Comparison of ENCODE assay signal across 10 cellular contexts in the genomic region with DNA sequence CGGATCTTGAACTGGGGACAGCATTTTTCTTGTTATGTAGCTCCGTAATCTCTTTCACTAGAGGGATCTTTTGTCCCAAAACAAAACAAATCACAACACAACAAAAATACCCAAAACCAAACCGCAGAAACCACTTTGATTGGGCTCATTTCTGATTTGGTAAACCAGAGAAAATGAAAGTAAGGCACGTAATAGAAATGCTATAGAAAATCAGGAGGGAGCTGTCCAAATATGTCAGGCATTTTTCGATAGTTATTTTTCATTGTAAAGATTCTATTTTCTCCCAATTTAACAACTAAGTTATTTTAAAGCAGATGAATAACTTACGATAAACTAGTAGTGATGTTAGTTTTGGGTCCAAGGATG. TPM values are rescaled to one million over a fixed set of nuclear protein-coding genes. Genes with fewer than 3 reads are reported as not detected.
DNase-seq lines count a peak whose midpoint lies in the region; ATAC-seq and TF ChIP-seq lines count a peak whose summit lies in the region.
"Had no signal": no experiment of that assay in that cellular context is flagged by ENCODE, and none has a peak within 500 bp of the region (broad histone marks: within the 10 kb centered on the region; RNA-seq: fewer than 3 reads in every experiment).

No MANE protein-coding gene starts in this region.

- peaks cover 9% of the 10 kb centered on the region for H3K4me1 Mint-ChIP-seq in activated T-helper 1 cell treated with anti-CD3 and anti-CD28 coated beads, Interleukin-12 subunit alpha, Interleukin-12 subunit beta, Interleukin-2, Interleukin-4 antibody, amounts not matched to agents 30 ng/mL and 10 ng/mL and 1 ng/mL, durations not matched to agents 14 hours and 24 hours and 36 hours (ENCODE audit: low read depth)
- peaks cover 19% of the 10 kb centered on the region for H3K4me1 Mint-ChIP-seq in stimulated activated naive CD8-positive, alpha-beta T cell treated with anti-CD3 and anti-CD28 coated beads, Interleukin-15, amount 100 ng/mL, for 72 hours

- H3K27ac ChIP-seq in hepatocyte: no peak overlapping the region
- H3K27ac ChIP-seq: 22Rv1 had no signal

- WGBS in hepatocyte (ENCODE audit: low lambda C conversion rate, missing lambda C conversion rate): 28% methylated on average over 6 of the region's 6 CpGs

- peaks cover 39% of the 10 kb centered on the region for H3K27me3 ChIP-seq in hepatocyte

- TF ChIP-seq CTCF in hepatocyte (IDR thresholded peaks at IDR 0.05; ENCODE audit: poor library complexity): no peak

- H3K9me2 ChIP-seq in hepatocyte (replicated peaks; ENCODE audit: insufficient read depth): no peaks in the 10 kb centered on the region

- H3K4me3 Mint-ChIP-seq in activated T-helper 1 cell treated with anti-CD3 and anti-CD28 coated beads, Interleukin-12 subunit alpha, Interleukin-12 subunit beta, Interleukin-2, Interleukin-4 antibody, amounts not matched to agents 30 ng/mL and 10 ng/mL and 1 ng/mL, durations not matched to agents 14 hours and 24 hours and 36 hours: peak overlapping the region; percentile 70
- peak overlapping the region; percentile 77 for H3K4me3 Mint-ChIP-seq in stimulated activated naive CD8-positive, alpha-beta T cell treated with anti-CD3 and anti-CD28 coated beads, Interleukin-15, amount 100 ng/mL, for 72 hours

- peaks cover 3% of the 10 kb centered on the region for H3K36me3 Mint-ChIP-seq in activated T-helper 1 cell treated with anti-CD3 and anti-CD28 coated beads, Interleukin-12 subunit alpha, Interleukin-12 subunit beta, Interleukin-2, Interleukin-4 antibody, amounts not matched to agents 30 ng/mL and 10 ng/mL and 1 ng/mL, durations not matched to agents 14 hours and 24 hours and 36 hours (ENCODE audit: low read depth)

- H4K20me1 ChIP-seq in hepatocyte (ENCODE audit: insufficient read depth, poor library complexity, severe bottlenecking): no peaks in the 10 kb centered on the region

- H3K27me3 Mint-ChIP-seq in activated T-helper 1 cell treated with anti-CD3 and anti-CD28 coated beads, Interleukin-12 subunit alpha, Interleukin-12 subunit beta, Interleukin-2, Interleukin-4 antibody, amounts not matched to agents 30 ng/mL and 10 ng/mL and 1 ng/mL, durations not matched to agents 14 hours and 24 hours and 36 hours (ENCODE audit: insufficient read depth): peaks cover 37% of the 10 kb centered on the region
- peaks cover 39% of the 10 kb centered on the region for H3K27me3 Mint-ChIP-seq in stimulated activated naive CD8-positive, alpha-beta T cell treated with anti-CD3 and anti-CD28 coated beads, Interleukin-15, amount 100 ng/mL, for 72 hours

- H3K27ac Mint-ChIP-seq in activated T-helper 1 cell treated with anti-CD3 and anti-CD28 coated beads, Interleukin-12 subunit alpha, Interleukin-12 subunit beta, Interleukin-2, Interleukin-4 antibody, amounts not matched to agents 30 ng/mL and 10 ng/mL and 1 ng/mL, durations not matched to agents 14 hours and 24 hours and 36 hours: no peak overlapping the region
- no peak overlapping the region for H3K27ac Mint-ChIP-seq in stimulated activated naive CD8-positive, alpha-beta T cell treated with anti-CD3 and anti-CD28 coated beads, Interleukin-15, amount 100 ng/mL, for 72 hours

- peaks cover 8% of the 10 kb centered on the region for H3K4me1 ChIP-seq in hepatocyte (ENCODE audit: insufficient read depth)

- no peaks in the 10 kb centered on the region for H3K9me3 Mint-ChIP-seq in activated T-helper 1 cell treated with anti-CD3 and anti-CD28 coated beads, Interleukin-12 subunit alpha, Interleukin-12 subunit beta, Interleukin-2, Interleukin-4 antibody, amounts not matched to agents 30 ng/mL and 10 ng/mL and 1 ng/mL, durations not matched to agents 14 hours and 24 hours and 36 hours
- no peaks in the 10 kb centered on the region for H3K9me3 Mint-ChIP-seq in stimulated activated naive CD8-positive, alpha-beta T cell treated with anti-CD3 and anti-CD28 coated beads, Interleukin-15, amount 100 ng/mL, for 72 hours

- H3K9me3 ChIP-seq in hepatocyte (ENCODE audit: low read depth): no peaks in the 10 kb centered on the region

- no peak overlapping the region for H2AFZ ChIP-seq in hepatocyte

- intact Hi-C loops in activated T-helper 1 cell treated with anti-CD3 and anti-CD28 coated beads, Interleukin-12 subunit alpha, Interleukin-12 subunit beta, Interleukin-2, Interleukin-4 antibody, amounts not matched to agents 30 ng/mL and 10 ng/mL and 1 ng/mL, durations not matched to agents 14 hours and 24 hours and 36 hours (cut with micrococcal nuclease): loop anchor here (5.0 kb wide), 1 partner anchor 953 kb away; a partner anchor contains a TSS

- DNase-seq in DMS79 treated with DMSO at 0.1 percent for 48 hours (lab: John Stamatoyannopoulos, UW): peak; percentile 70
- no peak for DNase-seq in DMS79 (lab: John Stamatoyannopoulos, UW)
- no peak for DNase-seq in activated T-helper 1 cell treated with anti-CD3 and anti-CD28 coated beads, Interleukin-12 subunit alpha, Interleukin-12 subunit beta, Interleukin-2, Interleukin-4 antibody, amounts not matched to agents 30 ng/mL and 10 ng/mL and 1 ng/mL, durations not matched to agents 14 hours and 24 hours and 36 hours (ENCODE audit: low spot score)
- no peak for DNase-seq in hepatocyte (ENCODE audit: low spot score)
- no peak for DNase-seq in stimulated activated naive CD8-positive, alpha-beta T cell treated with anti-CD3 and anti-CD28 coated beads, Interleukin-15, amount 100 ng/mL, for 72 hours
- no peak for DNase-seq in islet precursor cell
- no peak for DNase-seq in NCI-H226
- DNase-seq: NK-92 treated with Interleukin-12 subunit alpha and Interleukin-12 subunit beta, amount 100 ng/mL, for 24 hours had no signal

- H3K79me2 ChIP-seq in hepatocyte: no peaks in the 10 kb centered on the region

- no peak for ATAC-seq in stimulated activated naive CD8-positive, alpha-beta T cell treated with anti-CD3 and anti-CD28 coated beads, Interleukin-15, amount 100 ng/mL, for 72 hours
- no peak for ATAC-seq in GM21576 (IDR thresholded peaks at IDR 0.05; ENCODE audit: unreplicated experiment)

- H3K4me3 ChIP-seq in hepatocyte: peak overlapping the region; percentile 43

- peak overlapping the region; percentile 97 for H3K4me2 ChIP-seq in hepatocyte

- H3K36me3 ChIP-seq in hepatocyte (replicated peaks; ENCODE audit: insufficient read depth, low read depth): no peaks in the 10 kb centered on the region

RNA-seq across cellular contexts. Expression of a gene that starts 2.0 kb away (rescaled TPM):
- total RNA-seq in activated T-helper 1 cell treated with anti-CD3 and anti-CD28 coated beads, Interleukin-12 subunit alpha, Interleukin-12 subunit beta, Interleukin-2, Interleukin-4 antibody, amounts not matched to agents 30 ng/mL and 10 ng/mL and 1 ng/mL, durations not matched to agents 14 hours and 24 hours and 36 hours: not detected in 2 replicates
- total RNA-seq in hepatocyte: 1.1 and 1.6 TPM in 2 replicates
- 0.07 and 0.33 TPM in 2 replicates for polyA plus RNA-seq in hepatocyte
